In the genomic region with DNA sequence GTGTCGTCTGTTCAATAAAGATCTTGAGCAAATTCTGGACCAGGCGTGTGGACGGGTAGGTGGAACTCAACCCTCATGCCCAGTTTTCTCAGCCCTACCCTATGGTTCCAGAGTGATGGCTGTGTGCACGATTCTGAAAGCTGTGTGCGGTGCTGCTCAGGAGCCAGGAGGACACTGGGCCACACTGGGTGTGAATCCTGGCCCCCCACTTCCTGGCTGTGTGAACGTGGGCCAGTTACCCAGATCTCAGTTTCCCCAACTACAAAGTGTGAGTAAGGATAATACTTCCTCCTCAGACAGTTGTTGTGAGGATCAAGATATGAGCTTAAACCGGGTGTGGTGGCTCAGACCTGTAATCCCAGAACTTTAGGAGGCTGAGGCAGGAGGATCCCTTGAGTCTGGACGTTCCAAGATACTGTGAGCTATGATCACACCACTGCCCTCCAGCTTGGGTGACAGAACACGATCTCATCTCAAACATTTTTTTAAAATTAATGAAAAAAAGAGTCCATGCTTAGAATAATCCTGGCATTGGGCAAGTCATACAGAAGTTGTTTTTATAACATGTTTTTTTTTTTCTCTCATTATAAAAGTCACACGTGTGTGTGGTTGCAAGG, we compare ENCODE assay signal across 15 cellular contexts. TPM values are rescaled to one million over a fixed set of nuclear protein-coding genes. Genes with fewer than 3 reads are reported as not detected.
DNase-seq lines count a peak whose midpoint lies in the region; ATAC-seq, FAIRE-seq and TF ChIP-seq lines count a peak whose summit lies in the region.
"Had no signal": no experiment of that assay in that cellular context is flagged by ENCODE, and none has a peak within 500 bp of the region (broad histone marks: within the 10 kb centered on the region; RNA-seq: fewer than 3 reads in every experiment).

No MANE protein-coding gene starts in this region.

- peaks cover 29% of the 10 kb centered on the region for H3K27me3 Mint-ChIP-seq in glutamatergic neuron (ENCODE audit: unreplicated experiment)
- H3K27me3 Mint-ChIP-seq: activated T-cell treated with anti-CD3 and anti-CD28 coated beads, Interleukin-2, amount 50 U/mL, for 24 hours had no signal

- BruUV-seq in PC-9 (replicated peaks; lab: Mats Ljungman, UMichigan) = TSS peak; percentile 69

- H3K27me3 ChIP-seq in PC-9 (ENCODE audit: insufficient read depth, low read depth) (no peaks in the 10 kb centered on the region), small intestine (ENCODE audit: control insufficient read depth in 2 of 2, insufficient read depth in 2 of 2, low read length in 2 of 2) (no peaks in the 10 kb centered on the region)
- no peaks in the 10 kb centered on the region for H3K27me3 ChIP-seq in effector memory CD4-positive, alpha-beta T cell (replicated peaks; ENCODE audit: control insufficient read depth, insufficient read depth, low read length, poor library complexity, severe bottlenecking)
- H3K27me3 ChIP-seq: cardiac muscle cell had no signal

- peaks cover 38% of the 10 kb centered on the region for H3F3A ChIP-seq in PC-9 (ENCODE audit: insufficient read depth, low read depth)

- peaks cover 4% of the 10 kb centered on the region for H3K36me3 Mint-ChIP-seq in glutamatergic neuron (ENCODE audit: unreplicated experiment)

- FAIRE-seq in small intestine (lab: Jason Lieb, UNC) = no peak
- FAIRE-seq: endometrium, GM18507 had no signal

- peak overlapping the region; percentile 57 for H3K4me2 ChIP-seq in PC-9

- whole genome bisulfite sequencing in small intestine, 3 donors = 59 to 75% (median 63%) methylated on average over 10 of the region's 10 CpGs

- no peaks in the 10 kb centered on the region for H3K9me2 ChIP-seq in PC-9 (ENCODE audit: insufficient read depth)

- H2AFZ ChIP-seq in PC-9 = no peak overlapping the region

- H3K4me3 ChIP-seq in PC-9 (no peak overlapping the region), small intestine (ENCODE audit: low read depth in 1 of 2, low read length in 2 of 2) (no peak overlapping the region)
- H3K4me3 ChIP-seq in effector memory CD4-positive, alpha-beta T cell (ENCODE audit: insufficient read depth, low read depth, low read length, poor library complexity, severe bottlenecking) = no peak overlapping the region
- H3K4me3 ChIP-seq: cardiac muscle cell had no signal

- intact Hi-C loops in PC-9 (cut with micrococcal nuclease; ENCODE audit: unreplicated experiment) = loop anchor here (1.0 kb wide), 3 partner anchors 7 to 18 kb away; no protein-coding TSS in a partner anchor

- peaks cover 14% of the 10 kb centered on the region for H3K79me2 ChIP-seq in PC-9 (ENCODE audit: low read depth)

- H3K9me3 Mint-ChIP-seq in glutamatergic neuron (ENCODE audit: unreplicated experiment) = peaks cover 34% of the 10 kb centered on the region
- H3K9me3 Mint-ChIP-seq: activated T-cell treated with anti-CD3 and anti-CD28 coated beads, Interleukin-2, amount 50 U/mL, for 24 hours had no signal

- H3K27ac ChIP-seq in PC-9 (peak overlapping the region; percentile 88), small intestine (ENCODE audit: low read depth in 1 of 2, low read length in 1 of 2) (peak overlapping the region; percentile 15 to 53)
- H3K27ac ChIP-seq in effector memory CD4-positive, alpha-beta T cell (ENCODE audit: insufficient read depth, low read length, poor library complexity, severe bottlenecking) = no peak overlapping the region
- H3K27ac ChIP-seq: cardiac muscle cell had no signal

- H3K27ac Mint-ChIP-seq in glutamatergic neuron (ENCODE audit: unreplicated experiment) = peak overlapping the region; percentile 100
- H3K27ac Mint-ChIP-seq: activated T-cell treated with anti-CD3 and anti-CD28 coated beads, Interleukin-2, amount 50 U/mL, for 24 hours had no signal

- CTCF ChIA-PET in PC-9 (lab: Charles Lee) = interaction anchor here (0.5 to 1.6 kb wide), 7 partner anchors 9 to 81 kb away, joined by 3 to 8 read pairs (median 4); no protein-coding TSS in a partner anchor

- H3K4me3 Mint-ChIP-seq in glutamatergic neuron (ENCODE audit: unreplicated experiment) = peak overlapping the region; percentile 52
- H3K4me3 Mint-ChIP-seq: activated T-cell treated with anti-CD3 and anti-CD28 coated beads, Interleukin-2, amount 50 U/mL, for 24 hours had no signal

- POLR2A ChIA-PET in PC-9 (lab: Charles Lee; ENCODE audit: unreplicated experiment) = interaction anchor here (0.5 to 1.6 kb wide), 13 partner anchors 8 to 564 kb away, joined by 3 to 17 read pairs (median 4); a partner anchor contains a TSS

- H3K4me1 ChIP-seq in PC-9 (replicated peaks; ENCODE audit: insufficient read depth) (peaks cover 75% of the 10 kb centered on the region), small intestine (ENCODE audit: control insufficient read depth in 2 of 2, insufficient read depth in 1 of 2, low read depth in 1 of 2, low read length in 1 of 2) (peaks cover 2 to 3% of the 10 kb centered on the region in 2 donors)
- H3K4me1 ChIP-seq in effector memory CD4-positive, alpha-beta T cell (ENCODE audit: control insufficient read depth, insufficient read depth, low read length, poor library complexity, severe bottlenecking) = no peaks in the 10 kb centered on the region

- peaks cover 40% of the 10 kb centered on the region for H3K4me1 Mint-ChIP-seq in glutamatergic neuron (ENCODE audit: low read depth, unreplicated experiment)

- no peak for ATAC-seq in GM18511 (IDR thresholded peaks at IDR 0.05; ENCODE audit: unreplicated experiment)

- no peaks in the 10 kb centered on the region for H4K20me1 ChIP-seq in PC-9 (ENCODE audit: insufficient read depth)

- H3K9me3 ChIP-seq in PC-9 (ENCODE audit: insufficient read depth, low read depth) (no peaks in the 10 kb centered on the region), small intestine (ENCODE audit: control insufficient read depth, low read depth) (no peaks in the 10 kb centered on the region)
- no peaks in the 10 kb centered on the region for H3K9me3 ChIP-seq in effector memory CD4-positive, alpha-beta T cell (ENCODE audit: control insufficient read depth, low read length)

- DNase-seq in PC-9 = no peak
- DNase-seq in glutamatergic neuron = no peak
- DNase-seq in small intestine = peak; percentile 38
- DNase-seq in effector memory CD4-positive, alpha-beta T cell = no peak
- DNase-seq in NCI-H2029 treated with DMSO at 0.1 percent for 48 hours (lab: John Stamatoyannopoulos, UW) = no peak
- DNase-seq: activated T-cell treated with anti-CD3 and anti-CD28 coated beads, Interleukin-2, amount 50 U/mL, for 24 hours; AML-193; NCI-H1092; NCI-H2227 treated with DMSO at 0.1 percent for 48 hours had no signal

- no peaks in the 10 kb centered on the region for H3K36me3 ChIP-seq in PC-9 (ENCODE audit: low read depth)
- no peaks in the 10 kb centered on the region for H3K36me3 ChIP-seq in small intestine (ENCODE audit: control insufficient read depth in 2 of 2, insufficient read depth in 2 of 2, low read length in 2 of 2)
- no peaks in the 10 kb centered on the region for H3K36me3 ChIP-seq in effector memory CD4-positive, alpha-beta T cell (ENCODE audit: control insufficient read depth, insufficient read depth, low read length)
- H3K36me3 ChIP-seq: cardiac muscle cell had no signal

- TF ChIP-seq CTCF in PC-9 (conservative IDR thresholded peaks at IDR 0.05) (no peak; the same call in 1 of the 2 replicates), glutamatergic neuron (IDR thresholded peaks at IDR 0.05; ENCODE audit: partially characterized antibody, unreplicated experiment) (no peak)

RNA-seq across cellular contexts. Expression of a gene that starts 14.7 kb away (rescaled TPM):
- total RNA-seq in PC-9 (2021) = 411 and 443 TPM in 2 replicates
- 863 TPM for total RNA-seq in glutamatergic neuron (ENCODE audit: unreplicated experiment)
- polyA plus RNA-seq in small intestine = 100 to 1,000 TPM in 2 of 3 donors, 10 to 100 TPM in 1; 98.9 to 233 (median 219) TPM

RNA-seq across cellular contexts. Expression of a gene that starts 55.6 kb away (rescaled TPM):
- total RNA-seq in PC-9 (2021) (not detected in 2 replicates), glutamatergic neuron (ENCODE audit: unreplicated experiment) (not detected)
- polyA plus RNA-seq in small intestine = 1 to 10 TPM in 2 of 3 donors, not detected in 1; 2.0 to 3.0 TPM
- total RNA-seq: cardiac muscle cell, pulmonary artery endothelial cell, temporal lobe had no signal
- polyA plus RNA-seq: cardiac muscle cell had no signal
